ENCODE assay signal across 10 cellular contexts in genomic region chr7:92698237-92698841, GRCh38.
DNase-seq lines count a peak whose midpoint lies in the region; ATAC-seq and TF ChIP-seq lines count a peak whose summit lies in the region.
"Had no signal": no experiment of that assay in that cellular context is flagged by ENCODE, and none has a peak within 500 bp of the region (broad histone marks: within the 10 kb centered on the region; RNA-seq: fewer than 3 reads in every experiment).

No MANE protein-coding gene starts in this region.

- CTCF ChIA-PET in HEK293T (lab: Yijun Ruan, JAX): no interaction called here

- 16 to 40% (median 18%) methylated on average over 12 of the region's 12 CpGs for WGBS in stomach, 5 donors

- ATAC-seq in stimulated activated naive CD8-positive, alpha-beta T cell treated with anti-CD3 and anti-CD28 coated beads, Interleukin-15, Interleukin-2, amounts not matched to agents 100 U/mL and 50 U/mL, for 24 hours: no peak
- ATAC-seq in HG03342 (IDR thresholded peaks at IDR 0.05; ENCODE audit: unreplicated experiment): no peak
- ATAC-seq: T-helper 17 cell had no signal

- peak; percentile 37 for TF ChIP-seq CTCF in brain microvascular endothelial cell (IDR thresholded peaks at IDR 0.05; ENCODE audit: low read depth, low read length, missing control alignments)
- no peak for TF ChIP-seq CTCF in kidney epithelial cell (IDR thresholded peaks at IDR 0.05; ENCODE audit: insufficient read depth, low read length, poor library complexity, severe bottlenecking)
- no peak for TF ChIP-seq CTCF in stomach (IDR thresholded peaks at IDR 0.05)

- peak overlapping the region; percentile 87 for H3K27ac ChIP-seq in brain microvascular endothelial cell
- H3K27ac ChIP-seq in stomach: peak overlapping the region; percentile 73 to 90 (median 80)

- H3K27me3 ChIP-seq in brain microvascular endothelial cell (replicated peaks) (no peaks in the 10 kb centered on the region), kidney epithelial cell (ENCODE audit: control insufficient read depth, insufficient read depth, low read length) (no peaks in the 10 kb centered on the region), stomach (no peaks in the 10 kb centered on the region)

- POLR2A ChIA-PET in HEK293T (lab: Yijun Ruan, JAX): no interaction called here

- peak; percentile 20 for DNase-seq in HEK293T (ENCODE audit: extremely low spot score)
- DNase-seq in brain microvascular endothelial cell: peak; percentile 80
- peak; percentile 54 for DNase-seq in kidney epithelial cell (ENCODE audit: low read depth)
- DNase-seq in stomach: peak; percentile 62
- DNase-seq in activated T-cell treated with anti-CD3 and anti-CD28 coated beads for 4 hours: no peak
- DNase-seq in stimulated activated naive CD8-positive, alpha-beta T cell treated with anti-CD3 and anti-CD28 coated beads, Interleukin-15, Interleukin-2, amounts not matched to agents 100 U/mL and 50 U/mL, for 24 hours: no peak
- no peak for DNase-seq in NCI-H187 treated with DMSO at 0.1 percent for 48 hours (lab: John Stamatoyannopoulos, UW)
- DNase-seq: naive B cell, T-helper 17 cell had no signal

- H3K36me3 ChIP-seq in brain microvascular endothelial cell (replicated peaks) (no peaks in the 10 kb centered on the region), kidney epithelial cell (ENCODE audit: control insufficient read depth, insufficient read depth, low read length) (peaks cover 2% of the 10 kb centered on the region), stomach (no peaks in the 10 kb centered on the region)

- no peak for TF ChIP-seq POLR2A in stomach (IDR thresholded peaks at IDR 0.05)

- TF ChIP-seq EP300 in stomach (IDR thresholded peaks at IDR 0.05): no peak

- in situ Hi-C loops in brain microvascular endothelial cell (cut with HindIII; ENCODE audit: low pct_ligation_motif_present, low sequenced_read_pairs): no loop called here

- H3K9me3 ChIP-seq in stomach: no peaks in the 10 kb centered on the region

- peaks cover 26 to 72% (median 47%) of the 10 kb centered on the region in 4 donors for H3K4me1 ChIP-seq in stomach

- H3K4me3 ChIP-seq in brain microvascular endothelial cell (ENCODE audit: low read depth, low read length) (no peak overlapping the region), kidney epithelial cell (ENCODE audit: low read depth, low read length) (no peak overlapping the region), stomach (peak overlapping the region; percentile 1 to 18 (median 7))

- intact Hi-C loops in stomach (cut with DNase I; ENCODE audit: low total_unique reads): loop anchor here (10.0 kb wide), 1 partner anchor 136 kb away; the partner anchor contains the start of gene CDK6

TF ChIP-seq in HEK293T, 16 proteins besides CTCF, POLR2A, EP300 and RAD21:
- TF ChIP-seq LEF1 (IDR thresholded peaks at IDR 0.05; ENCODE audit: borderline replicate concordance) (no peak), ELF4 (IDR thresholded peaks at IDR 0.05) (no peak), SUZ12 (IDR thresholded peaks at IDR 0.05) (no peak), CTBP1 (IDR thresholded peaks at IDR 0.05; ENCODE audit: borderline replicate concordance) (no peak), ARNT (IDR thresholded peaks at IDR 0.05) (no peak), FOXA1 (IDR thresholded peaks at IDR 0.05) (no peak), HDGF (IDR thresholded peaks at IDR 0.05; ENCODE audit: borderline replicate concordance) (no peak), SP1 (IDR thresholded peaks at IDR 0.05) (no peak)
TF ChIP-seq in HEK293T: peak in this region for 0.

Comparison
In these comparisons a context has a peak if more than half of its experiments do, and no peak if none do; other contexts are left out.
1. DNase-seq: peak in HEK293T (single experiment), brain microvascular endothelial cell (single experiment), kidney epithelial cell (single experiment) and stomach (single experiment); none in activated T-cell treated with anti-CD3 and anti-CD28 coated beads for 4 hours (single experiment), stimulated activated naive CD8-positive, alpha-beta T cell treated with anti-CD3 and anti-CD28 coated beads, Interleukin-15, Interleukin-2, amounts not matched to agents 100 U/mL and 50 U/mL, for 24 hours (single experiment) and NCI-H187 treated with DMSO at 0.1 percent for 48 hours (single experiment).
2. H3K4me3 ChIP-seq: peak in stomach (4 of 4); none in brain microvascular endothelial cell (single experiment) and kidney epithelial cell (single experiment).